ENCODE assay signal across 1 cellular context in the genomic region with DNA sequence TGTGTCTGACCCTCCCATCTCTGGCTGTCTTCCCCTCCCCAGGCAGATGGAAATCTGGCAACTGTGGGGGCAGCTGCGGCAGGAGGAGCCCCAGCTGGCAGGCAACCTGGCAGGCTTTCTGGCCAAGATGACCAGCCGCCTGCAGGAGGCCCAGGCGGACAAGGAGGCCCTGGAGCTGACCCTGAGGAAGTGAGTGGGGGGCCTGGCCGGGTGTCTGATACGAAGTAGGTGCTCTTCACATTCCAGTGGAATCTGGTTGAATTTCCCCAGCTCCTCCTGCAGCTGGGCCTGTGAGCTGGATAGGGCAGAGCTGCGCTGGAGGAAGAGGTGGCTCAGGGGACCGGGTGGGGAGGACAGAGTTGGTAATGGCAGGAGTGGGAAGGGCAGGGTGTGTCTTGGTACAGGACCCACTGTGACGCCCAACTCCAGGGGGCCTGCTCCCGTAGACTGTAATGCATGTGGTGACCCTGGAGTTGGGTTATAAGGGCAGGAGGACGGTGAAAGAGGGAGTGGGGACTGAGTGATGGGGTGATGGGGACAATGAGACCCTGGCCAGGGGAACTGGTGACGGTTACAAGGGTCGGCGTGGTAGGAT.
TF ChIP-seq lines count a peak whose summit lies in the region.

No MANE protein-coding gene starts in this region.

TF ChIP-seq in SK-N-SH, 30 proteins besides CTCF, POLR2A, EP300 and RAD21:
- TF ChIP-seq EZH2phosphoT487 (IDR thresholded peaks at IDR 0.05; ENCODE audit: borderline replicate concordance, low read depth) (no peak), RXRA (IDR thresholded peaks at IDR 0.05; ENCODE audit: borderline replicate concordance, low read depth) (no peak), JUND (IDR thresholded peaks at IDR 0.05) (no peak), TCF12 (IDR thresholded peaks at IDR 0.05) (no peak), RCOR1 (IDR thresholded peaks at IDR 0.05; ENCODE audit: low read length) (no peak), TAF1 (IDR thresholded peaks at IDR 0.05; ENCODE audit: borderline replicate concordance, low read depth, low read length) (no peak), FOXM1 (IDR thresholded peaks at IDR 0.05; ENCODE audit: low read depth) (no peak), FOXJ3 (CRISPR knock-in tag; IDR thresholded peaks at IDR 0.05) (no peak), SMC3 (IDR thresholded peaks at IDR 0.05; ENCODE audit: low read depth, low read length) (no peak), MEF2A (IDR thresholded peaks at IDR 0.05; ENCODE audit: borderline replicate concordance, low read depth) (no peak), IRF3 (IDR thresholded peaks at IDR 0.05; ENCODE audit: low read depth, low read length) (no peak), NRF1 (IDR thresholded peaks at IDR 0.05; ENCODE audit: low read depth, low read length) (no peak), MAX (IDR thresholded peaks at IDR 0.05; ENCODE audit: low read depth) (no peak), YY1 (IDR thresholded peaks at IDR 0.05; ENCODE audit: low read depth) (no peak)
